Comparison of ENCODE assay signal across 22 cellular contexts in the genomic region with DNA sequence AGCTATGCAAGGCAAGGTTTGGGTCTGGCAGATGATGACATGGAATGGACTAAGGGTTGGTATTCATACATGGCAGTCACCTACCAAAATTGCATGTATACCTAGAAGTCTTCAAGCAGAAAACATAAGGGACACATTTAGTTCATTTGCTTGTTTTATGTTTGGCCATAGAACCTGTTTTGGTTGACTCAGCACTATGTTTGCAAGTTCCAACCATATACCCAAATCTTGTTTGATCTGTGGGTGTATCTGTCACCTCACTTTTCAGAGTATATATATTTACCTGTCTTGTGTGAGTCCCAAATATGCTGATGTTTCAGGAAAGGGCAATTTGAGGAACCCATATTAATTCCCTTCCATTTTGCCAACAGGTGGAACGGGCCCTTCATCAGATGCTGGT.
"Had no signal": no experiment of that assay in that cellular context is flagged by ENCODE, and none has a peak within 500 bp of the region (broad histone marks: within the 10 kb centered on the region; RNA-seq: fewer than 3 reads in every experiment).

No MANE protein-coding gene starts in this region.

- DNase-seq: activated CD4-positive, alpha-beta T cell treated with anti-CD3 and anti-CD28 coated beads for 48 hours; activated CD4-positive, alpha-beta T cell treated with anti-CD3 and anti-CD28 coated beads, Interleukin-2, amount 50 U/mL, for 4 hours; activated CD8-positive, alpha-beta memory T cell treated with anti-CD3 and anti-CD28 coated beads, Interleukin-2, amount 50 U/mL, for 48 hours; activated CD8-positive, alpha-beta T cell treated with anti-CD3 and anti-CD28 coated beads, Interleukin-2, amount 10 ng/mL, durations not matched to agents 7 days and 5 days; activated naive CD4-positive, alpha-beta T cell treated with anti-CD3 and anti-CD28 coated beads, Interleukin-2, amount 50 U/mL, for 16 hours; activated naive CD8-positive, alpha-beta T cell treated with anti-CD3 and anti-CD28 coated beads, Interleukin-2, amount 10 ng/mL, durations not matched to agents 7 days and 5 days; activated T-cell treated with anti-CD3 and anti-CD28 coated beads, Interleukin-2, amount 50 U/mL, for 1 hour; adrenal gland; anterior cingulate cortex; body of pancreas; KG1; NCI-H1048; NCI-H146; NCI-H1930; NCI-H2171 treated with DMSO at 0.1 percent for 48 hours; NCI-H69; NK-92 treated with Interleukin-12 subunit alpha and Interleukin-12 subunit beta, amount 100 ng/mL, for 24 hours; OCI-M1; Peyer's patch; SHP77 had no signal

- ATAC-seq: activated CD4-positive, CD25-positive, alpha-beta regulatory T cell treated with anti-CD3 and anti-CD28 coated beads, Interleukin-2, amount 50 U/mL, for 24 hours; activated CD8-positive, alpha-beta T cell treated with anti-CD3 and anti-CD28 coated beads, Interleukin-2, amount 10 ng/mL, durations not matched to agents 7 days and 5 days had no signal

- H3K4me1 ChIP-seq: adrenal gland, body of pancreas, Peyer's patch had no signal

- H3K27me3 ChIP-seq: adrenal gland, body of pancreas, Peyer's patch had no signal

- H3K27ac ChIP-seq: body of pancreas, Peyer's patch, RWPE1 had no signal

- H3K4me3 ChIP-seq: adrenal gland, body of pancreas, Peyer's patch had no signal

- H3K36me3 ChIP-seq: adrenal gland, Peyer's patch had no signal

- H3K9me3 ChIP-seq: adrenal gland, body of pancreas, Peyer's patch had no signal
